ENCODE assay signal across 25 cellular contexts in genomic region chr9:109171926-109172325, GRCh38. TPM values are rescaled to one million over a fixed set of nuclear protein-coding genes. Genes with fewer than 3 reads are reported as not detected.
A peak's percentile ranks its signal among the peaks of the same experiment; 100 is the strongest.
DNase-seq lines count a peak whose midpoint lies in the region; ATAC-seq and TF ChIP-seq lines count a peak whose summit lies in the region.
"Had no signal": no experiment of that assay in that cellular context is flagged by ENCODE, and none has a peak within 500 bp of the region (broad histone marks: within the 10 kb centered on the region; RNA-seq: fewer than 3 reads in every experiment).

No MANE protein-coding gene starts in this region.

- peak overlapping the region in 2 of 3 donors; percentile 68 to 75 for H3K27ac Mint-ChIP-seq in CD4-positive, CD25-positive, alpha-beta regulatory T cell
- no peak overlapping the region for H3K27ac Mint-ChIP-seq in immature natural killer cell
- H3K27ac Mint-ChIP-seq: activated B cell treated with CpG ODN at 0.5 μM for 24 hours had no signal

- H3K9me3 ChIP-seq in CD4-positive, CD25-positive, alpha-beta regulatory T cell (ENCODE audit: control insufficient read depth in 2 of 2, low read length in 2 of 2): no peaks in the 10 kb centered on the region
- H3K9me3 ChIP-seq: neutrophil, thoracic aorta had no signal

- peaks cover 18% of the 10 kb centered on the region for H3K27me3 ChIP-seq in CD4-positive, CD25-positive, alpha-beta regulatory T cell (ENCODE audit: control insufficient read depth, insufficient read depth, low read length)
- H3K27me3 ChIP-seq in brain microvascular endothelial cell (replicated peaks): peaks cover 2% of the 10 kb centered on the region
- H3K27me3 ChIP-seq: dorsolateral prefrontal cortex had no signal

- H3K27me3 Mint-ChIP-seq in CD4-positive, CD25-positive, alpha-beta regulatory T cell: peaks cover 38% of the 10 kb centered on the region
- H3K27me3 Mint-ChIP-seq in immature natural killer cell (ENCODE audit: low read depth in 3 of 3): peaks cover 7 to 18% (median 10%) of the 10 kb centered on the region in 3 donors

- peaks cover 0 to 3% (median 0%) of the 10 kb centered on the region in 7 donors for H3K9me3 Mint-ChIP-seq in CD4-positive, CD25-positive, alpha-beta regulatory T cell
- peaks cover 0 to 2% (median 0%) of the 10 kb centered on the region in 6 donors for H3K9me3 Mint-ChIP-seq in immature natural killer cell
- H3K9me3 Mint-ChIP-seq: activated B cell treated with CpG ODN at 0.5 μM for 24 hours had no signal

- H3K4me1 Mint-ChIP-seq in CD4-positive, CD25-positive, alpha-beta regulatory T cell: peaks cover 0 to 4% (median 2%) of the 10 kb centered on the region in 4 donors
- H3K4me1 Mint-ChIP-seq in immature natural killer cell: no peaks in the 10 kb centered on the region

- no peak for TF ChIP-seq CTCF in brain microvascular endothelial cell (IDR thresholded peaks at IDR 0.05; ENCODE audit: low read depth, low read length, missing control alignments)

- DNase-seq in CD4-positive, CD25-positive, alpha-beta regulatory T cell: no peak
- DNase-seq in LHCN-M2 (ENCODE audit: low read depth) (peak; percentile 28), brain microvascular endothelial cell (peak; percentile 5), iris pigment epithelial cell (ENCODE audit: low read depth) (peak; percentile 22), HPDE6-E6E7 (ENCODE audit: extremely low spot score) (no peak), Kasumi-1 (lab: John Stamatoyannopoulos, UW) (no peak), immature natural killer cell (no peak)
- DNase-seq: activated B cell treated with CpG ODN at 0.5 μM for 24 hours; activated CD4-positive, alpha-beta T cell treated with anti-CD3 and anti-CD28 coated beads, Interleukin-2, amount 50 U/mL, for 48 hours; activated CD8-positive, alpha-beta memory T cell treated with anti-CD3 and anti-CD28 coated beads, Interleukin-2, amount 50 U/mL, for 48 hours; AML-193; DND-41; dorsolateral prefrontal cortex; hypothalamus; NCI-H146; NCI-H748 treated with DMSO at 0.1 percent for 48 hours; small intestine; stimulated activated naive CD4-positive, alpha-beta T cell had no signal

- no peak for ATAC-seq in CD4-positive, CD25-positive, alpha-beta regulatory T cell (ENCODE audit: low read depth in 2 of 2)
- no peak for ATAC-seq in GM19023 (IDR thresholded peaks at IDR 0.05; ENCODE audit: unreplicated experiment)

- H3K4me3 Mint-ChIP-seq in CD4-positive, CD25-positive, alpha-beta regulatory T cell: no peak overlapping the region
- no peak overlapping the region for H3K4me3 Mint-ChIP-seq in immature natural killer cell
- H3K4me3 Mint-ChIP-seq: activated B cell treated with CpG ODN at 0.5 μM for 24 hours had no signal

- H3K4me3 ChIP-seq in CD4-positive, CD25-positive, alpha-beta regulatory T cell (ENCODE audit: low read depth, low read length): no peak overlapping the region
- H3K4me3 ChIP-seq in brain microvascular endothelial cell (ENCODE audit: low read depth, low read length): no peak overlapping the region
- H3K4me3 ChIP-seq: dorsolateral prefrontal cortex, lung, thoracic aorta had no signal

- no peak overlapping the region for H3K27ac ChIP-seq in CD4-positive, CD25-positive, alpha-beta regulatory T cell (ENCODE audit: insufficient read depth, low read length, poor library complexity, severe bottlenecking)
- no peak overlapping the region for H3K27ac ChIP-seq in brain microvascular endothelial cell
- H3K27ac ChIP-seq: dorsolateral prefrontal cortex, HL-60, neutrophil, thoracic aorta had no signal

- no peaks in the 10 kb centered on the region for H3K4me1 ChIP-seq in CD4-positive, CD25-positive, alpha-beta regulatory T cell (ENCODE audit: control insufficient read depth, insufficient read depth, low read length, poor library complexity, severe bottlenecking)

- H3K36me3 ChIP-seq in CD4-positive, CD25-positive, alpha-beta regulatory T cell (ENCODE audit: control insufficient read depth, insufficient read depth, low read length): no peaks in the 10 kb centered on the region
- no peaks in the 10 kb centered on the region for H3K36me3 ChIP-seq in brain microvascular endothelial cell (replicated peaks)
- H3K36me3 ChIP-seq: neutrophil, thoracic aorta had no signal

- no peaks in the 10 kb centered on the region for H3K36me3 Mint-ChIP-seq in CD4-positive, CD25-positive, alpha-beta regulatory T cell
- H3K36me3 Mint-ChIP-seq in immature natural killer cell: no peaks in the 10 kb centered on the region

- in situ Hi-C loops in brain microvascular endothelial cell (cut with HindIII; ENCODE audit: low pct_ligation_motif_present, low sequenced_read_pairs): no loop called here

RNA-seq across cellular contexts. Expression of gene FRRS1L, which starts 4.9 kb away (rescaled TPM):
- not detected for total RNA-seq in CD4-positive, CD25-positive, alpha-beta regulatory T cell
- polyA plus RNA-seq in CD4-positive, CD25-positive, alpha-beta regulatory T cell: not detected
- total RNA-seq in LHCN-M2 (2014; rRNA removed): under 0.01 TPM in 1 of 2 replicates, not detected in the other
- polyA plus RNA-seq in LHCN-M2 (2012): 0.27 TPM
- not detected for polyA plus RNA-seq in immature natural killer cell
- total RNA-seq: activated B cell treated with CpG ODN at 0.5 μM for 24 hours, pulmonary artery endothelial cell had no signal
- polyA plus RNA-seq: keratinocyte had no signal

RNA-seq across cellular contexts. Expression of gene TMEM245, which starts 52.2 kb away (rescaled TPM):
- total RNA-seq in CD4-positive, CD25-positive, alpha-beta regulatory T cell: 33.7 TPM
- 10 to 100 TPM; 22.6 to 36.9 (median 27.6) TPM for polyA plus RNA-seq in CD4-positive, CD25-positive, alpha-beta regulatory T cell
- 48.5 and 53.4 TPM in 2 replicates for total RNA-seq in LHCN-M2 (2014; rRNA removed)
- 21.5 TPM for polyA plus RNA-seq in LHCN-M2 (2012)
- 10 to 100 TPM; 13.1 to 29.8 (median 20.8) TPM for polyA plus RNA-seq in immature natural killer cell

Comparison
In these comparisons a context has a peak if more than half of its experiments do, and no peak if none do; other contexts are left out.
1. DNase-seq: peak in LHCN-M2 (single experiment), brain microvascular endothelial cell (single experiment) and iris pigment epithelial cell (single experiment); none in CD4-positive, CD25-positive, alpha-beta regulatory T cell (0 of 3), HPDE6-E6E7 (single experiment), Kasumi-1 (0 of 2) and immature natural killer cell (0 of 3).
2. H3K27ac Mint-ChIP-seq: peak in CD4-positive, CD25-positive, alpha-beta regulatory T cell (2 of 3); none in immature natural killer cell (0 of 6).